ENCODE assay signal across 8 cellular contexts in the genomic region with DNA sequence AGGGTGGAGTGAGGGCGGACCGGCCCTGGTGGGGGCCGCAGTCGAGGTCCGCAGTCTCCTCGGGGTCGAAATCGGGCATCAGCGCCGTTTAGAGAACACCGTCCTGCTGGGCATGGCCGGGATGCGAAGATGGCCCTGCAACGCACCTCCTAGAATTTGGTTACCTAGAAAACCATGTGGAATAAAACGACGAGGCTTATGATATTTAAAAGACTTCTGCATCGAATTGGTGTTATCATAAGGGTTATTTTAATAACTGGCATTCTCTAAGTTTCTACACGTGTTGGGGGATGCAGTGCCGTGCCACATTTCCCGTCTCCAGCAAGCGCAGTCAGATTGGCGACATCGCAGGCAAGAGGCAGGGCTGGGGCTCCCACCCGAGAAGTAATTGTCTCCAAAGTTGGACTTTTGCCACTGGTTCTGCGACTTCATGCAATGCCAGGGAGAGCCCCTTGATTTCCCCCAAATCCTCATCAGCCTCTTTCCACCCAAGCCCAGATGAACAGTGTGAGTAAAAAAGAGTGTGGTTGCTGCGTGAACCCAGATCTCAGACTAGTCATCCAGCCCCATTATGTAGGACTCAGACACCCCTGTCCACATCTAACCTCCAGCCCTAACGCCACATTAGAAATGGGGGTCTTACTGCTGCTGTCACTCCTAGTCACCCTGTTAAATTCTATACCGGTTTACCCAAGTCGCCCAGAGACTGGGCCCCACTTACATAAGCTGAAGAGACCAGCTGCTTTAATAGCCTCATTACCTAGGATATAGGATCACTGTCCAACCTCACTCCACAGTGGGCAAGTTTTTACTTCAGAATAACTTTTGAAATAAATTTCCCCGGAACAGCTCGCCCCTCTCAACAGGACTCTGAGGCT. TPM values are rescaled to one million over a fixed set of nuclear protein-coding genes. Genes with fewer than 3 reads are reported as not detected.
A peak's percentile ranks its signal among the peaks of the same experiment; 100 is the strongest.
DNase-seq lines count a peak whose midpoint lies in the region; ATAC-seq and TF ChIP-seq lines count a peak whose summit lies in the region.

No MANE protein-coding gene starts in this region.

- 21% methylated on average over 31 of the region's 31 CpGs for WGBS in hepatocyte (ENCODE audit: low lambda C conversion rate, missing lambda C conversion rate)

- H3K9me3 ChIP-seq in hepatocyte (ENCODE audit: low read depth): no peaks in the 10 kb centered on the region
- no peaks in the 10 kb centered on the region for H3K9me3 ChIP-seq in skeletal muscle satellite cell (replicated peaks; ENCODE audit: low read length)

- peak overlapping the region; percentile 78 for H3K4me2 ChIP-seq in hepatocyte
- H3K4me2 ChIP-seq in skeletal muscle satellite cell (ENCODE audit: low read length): peak overlapping the region; percentile 97

- H3K4me1 ChIP-seq in hepatocyte (ENCODE audit: insufficient read depth) (peaks cover 16% of the 10 kb centered on the region), skeletal muscle satellite cell (ENCODE audit: control insufficient read depth, insufficient read depth, low read length) (peaks cover 37% of the 10 kb centered on the region)

- H3K9me3 Mint-ChIP-seq in Calu3 (ENCODE audit: low read depth, unreplicated experiment): no peaks in the 10 kb centered on the region
- peaks cover 2% of the 10 kb centered on the region for H3K9me3 Mint-ChIP-seq in activated naive CD8-positive, alpha-beta T cell treated with anti-CD3 and anti-CD28 coated beads for 36 hours

- peak overlapping the region; percentile 46 for H2AFZ ChIP-seq in hepatocyte

- H3K4me3 ChIP-seq in hepatocyte (peak overlapping the region; percentile 57), skeletal muscle satellite cell (ENCODE audit: low read length) (peak overlapping the region; percentile 86)

- peak overlapping the region; percentile 68 for H3K4me3 Mint-ChIP-seq in Calu3 (ENCODE audit: low read depth, unreplicated experiment)
- peak overlapping the region; percentile 95 for H3K4me3 Mint-ChIP-seq in activated naive CD8-positive, alpha-beta T cell treated with anti-CD3 and anti-CD28 coated beads for 36 hours

- no peak for TF ChIP-seq CTCF in Calu3 (IDR thresholded peaks at IDR 0.05; ENCODE audit: unreplicated experiment)
- no peak for TF ChIP-seq CTCF in hepatocyte (IDR thresholded peaks at IDR 0.05; ENCODE audit: poor library complexity)

- CTCF ChIA-PET in Calu3 (lab: Charles Lee): no interaction called here

- H3K4me1 Mint-ChIP-seq in Calu3 (ENCODE audit: low read depth, unreplicated experiment): peaks cover 10% of the 10 kb centered on the region
- peaks cover 56% of the 10 kb centered on the region for H3K4me1 Mint-ChIP-seq in activated naive CD8-positive, alpha-beta T cell treated with anti-CD3 and anti-CD28 coated beads for 36 hours

- H3K36me3 ChIP-seq in hepatocyte (replicated peaks; ENCODE audit: insufficient read depth, low read depth) (no peaks in the 10 kb centered on the region), skeletal muscle satellite cell (ENCODE audit: insufficient read depth, low read length) (no peaks in the 10 kb centered on the region)

- H3K27me3 Mint-ChIP-seq in Calu3 (ENCODE audit: unreplicated experiment): no peaks in the 10 kb centered on the region
- no peaks in the 10 kb centered on the region for H3K27me3 Mint-ChIP-seq in activated naive CD8-positive, alpha-beta T cell treated with anti-CD3 and anti-CD28 coated beads for 36 hours

- peak overlapping the region; percentile 93 for H3K9ac ChIP-seq in skeletal muscle satellite cell (ENCODE audit: low read depth, low read length)

- ATAC-seq in GM18870 (IDR thresholded peaks at IDR 0.05; ENCODE audit: unreplicated experiment) (no peak), HG03354 (IDR thresholded peaks at IDR 0.05; ENCODE audit: poor library complexity, severe bottlenecking, unreplicated experiment) (no peak)

- no peaks in the 10 kb centered on the region for H4K20me1 ChIP-seq in hepatocyte (ENCODE audit: insufficient read depth, poor library complexity, severe bottlenecking)

- H3K79me2 ChIP-seq in hepatocyte: no peaks in the 10 kb centered on the region

- peak overlapping the region; percentile 98 for H3K27ac ChIP-seq in hepatocyte

- H3K27me3 ChIP-seq in hepatocyte (no peaks in the 10 kb centered on the region), skeletal muscle satellite cell (ENCODE audit: control insufficient read depth, insufficient read depth, low read length) (no peaks in the 10 kb centered on the region)

- H3K9me2 ChIP-seq in hepatocyte (replicated peaks; ENCODE audit: insufficient read depth): no peaks in the 10 kb centered on the region

- no peak for DNase-seq in Calu3
- peak; percentile 11 for DNase-seq in NCI-H1092 (lab: John Stamatoyannopoulos, UW)
- DNase-seq in activated naive CD8-positive, alpha-beta T cell treated with anti-CD3 and anti-CD28 coated beads for 36 hours: peak; percentile 47
- peak; percentile 32 for DNase-seq in hepatocyte (ENCODE audit: low spot score)
- DNase-seq in SKM-1 treated with dmso at 0.1 percent for 144 hours (lab: John Stamatoyannopoulos, UW; ENCODE audit: unreplicated experiment): no peak

- peaks cover 29% of the 10 kb centered on the region for H3K36me3 Mint-ChIP-seq in Calu3 (ENCODE audit: insufficient read depth, unreplicated experiment)
- peaks cover 39% of the 10 kb centered on the region for H3K36me3 Mint-ChIP-seq in activated naive CD8-positive, alpha-beta T cell treated with anti-CD3 and anti-CD28 coated beads for 36 hours

- BruUV-seq in Calu3 (replicated peaks; lab: Mats Ljungman, UMichigan): TSS peak; percentile 78

- peak overlapping the region; percentile 58 for H3K27ac Mint-ChIP-seq in Calu3 (ENCODE audit: unreplicated experiment)
- H3K27ac Mint-ChIP-seq in activated naive CD8-positive, alpha-beta T cell treated with anti-CD3 and anti-CD28 coated beads for 36 hours: peak overlapping the region; percentile 98

- intact Hi-C loops in Calu3 (cut with micrococcal nuclease; ENCODE audit: unreplicated experiment): loop anchor here (5.0 kb wide), 2 partner anchors 72 to 352 kb away; a partner anchor contains a TSS

RNA-seq across cellular contexts. Expression of a gene that starts 0.6 kb away (rescaled TPM):
- total RNA-seq in Calu3 (2022): 8.1 and 8.4 TPM in 2 replicates
- 1 to 10 TPM; 9.7 to 9.9 TPM for total RNA-seq in activated naive CD8-positive, alpha-beta T cell treated with anti-CD3 and anti-CD28 coated beads for 36 hours
- 4.6 and 9.8 TPM in 2 replicates for total RNA-seq in hepatocyte
- 13.5 and 19.3 TPM in 2 replicates for polyA plus RNA-seq in hepatocyte
- 2.5 and 2.8 TPM in 2 replicates for total RNA-seq in skeletal muscle satellite cell (2012; rRNA removed)

RNA-seq across cellular contexts. Expression of a gene that starts 40.4 kb away (rescaled TPM):
- total RNA-seq in Calu3 (2022): not detected in 2 replicates
- total RNA-seq in activated naive CD8-positive, alpha-beta T cell treated with anti-CD3 and anti-CD28 coated beads for 36 hours: 1 to 10 TPM; 1.5 to 1.6 TPM
- total RNA-seq in hepatocyte: 0.16 and 0.20 TPM in 2 replicates
- polyA plus RNA-seq in hepatocyte: 0.19 and 0.23 TPM in 2 replicates
- not detected in 2 replicates for total RNA-seq in skeletal muscle satellite cell (2012; rRNA removed)

RNA-seq across cellular contexts. Expression of a gene that starts 57.2 kb away (rescaled TPM):
- total RNA-seq in Calu3 (2022) (not detected in 2 replicates), hepatocyte (not detected in 2 replicates)
- total RNA-seq in activated naive CD8-positive, alpha-beta T cell treated with anti-CD3 and anti-CD28 coated beads for 36 hours: under 1 TPM; 0.19 to 0.56 TPM
- 0.40 TPM in 1 of 2 replicates, not detected in the other for polyA plus RNA-seq in hepatocyte
- total RNA-seq in skeletal muscle satellite cell (2012; rRNA removed): not detected in 2 replicates

Comparison
In these comparisons a context has a peak if more than half of its experiments do, and no peak if none do; other contexts are left out.
1. DNase-seq: peak in NCI-H1092 (single experiment), activated naive CD8-positive, alpha-beta T cell treated with anti-CD3 and anti-CD28 coated beads for 36 hours (single experiment) and hepatocyte (single experiment); none in Calu3 (single experiment) and SKM-1 treated with dmso at 0.1 percent for 144 hours (single experiment).